In genomic region chr19:953501-954271, GRCh38 we compare ENCODE assay signal across 1 cellular context.
A peak's percentile ranks its signal among the peaks of the same experiment; 100 is the strongest.
TF ChIP-seq lines count a peak whose summit lies in the region.

No MANE protein-coding gene starts in this region.

TF ChIP-seq in K562, 482 proteins besides CTCF, POLR2A, EP300 and RAD21:
- no peak for TF ChIP-seq USF1 (CRISPR knock-in tag; IDR thresholded peaks at IDR 0.05)
- TF ChIP-seq ZFX (CRISPR knock-in tag; IDR thresholded peaks at IDR 0.05): 0 out of 2 replicates have a peak, but pooled peaks have one; percentile 23
- TF ChIP-seq KDM2B (CRISPR knock-in tag; IDR thresholded peaks at IDR 0.05): no peak
- peak; percentile 43 for TF ChIP-seq RBBP5 (IDR thresholded peaks at IDR 0.05; ENCODE audit: borderline replicate concordance, insufficient read depth, low read length, poor library complexity, severe bottlenecking)
- TF ChIP-seq PCBP1 (IDR thresholded peaks at IDR 0.05; ENCODE audit: low read depth, low read length, poor library complexity, severe bottlenecking): peak; percentile 9
- peak; percentile 3; the same call in 1 of the 2 replicates for TF ChIP-seq ZBTB7A (IDR thresholded peaks at IDR 0.05; ENCODE audit: borderline replicate concordance, control insufficient read depth, low read depth, low read length)
- TF ChIP-seq SMARCA4 (IDR thresholded peaks at IDR 0.05): 0 out of 2 replicates have a peak, but pooled peaks have one; percentile 8
- TF ChIP-seq TRIM25 (IDR thresholded peaks at IDR 0.05; ENCODE audit: borderline replicate concordance): no peak
- peak; percentile 34; the same call in 1 of the 2 replicates for TF ChIP-seq L3MBTL2 (IDR thresholded peaks at IDR 0.05)
- no peak for TF ChIP-seq PTTG1 (tag; IDR thresholded peaks at IDR 0.05; ENCODE audit: low read depth)
- TF ChIP-seq MAX (CRISPR knock-in tag; IDR thresholded peaks at IDR 0.05): no peak
- no peak for TF ChIP-seq TOE1 (IDR thresholded peaks at IDR 0.05; ENCODE audit: borderline replicate concordance)
- TF ChIP-seq TOE1 (CRISPR knock-in tag; IDR thresholded peaks at IDR 0.05; ENCODE audit: borderline replicate concordance, low read depth): no peak
- no peak for TF ChIP-seq SMARCB1 (IDR thresholded peaks at IDR 0.05; ENCODE audit: insufficient read length, low read depth)
- 0 out of 2 replicates have a peak, but pooled peaks have one; percentile 13 for TF ChIP-seq MGA (IDR thresholded peaks at IDR 0.05)
- peak; percentile 57; the same call in 1 of the 2 replicates for TF ChIP-seq VEZF1 (CRISPR knock-in tag; IDR thresholded peaks at IDR 0.05)
- TF ChIP-seq TEAD4 (IDR thresholded peaks at IDR 0.05; ENCODE audit: low read length): 0 out of 2 replicates have a peak, but pooled peaks have one; percentile 12
- no peak for TF ChIP-seq TEAD4 (CRISPR knock-in tag; IDR thresholded peaks at IDR 0.05; ENCODE audit: borderline replicate concordance)
- no peak for TF ChIP-seq CHCHD3 (CRISPR knock-in tag; IDR thresholded peaks at IDR 0.05)
- TF ChIP-seq ETV5 (CRISPR knock-in tag; IDR thresholded peaks at IDR 0.05; ENCODE audit: low read depth): 0 out of 2 replicates have a peak, but pooled peaks have one; percentile 26
- peak; percentile 58 for TF ChIP-seq RBM22 (IDR thresholded peaks at IDR 0.05; ENCODE audit: low read depth, low read length, poor library complexity, severe bottlenecking)
- peak in 1 of 2 experiments; percentile 71 for TF ChIP-seq E2F6 (IDR thresholded peaks at IDR 0.05; ENCODE audit: borderline replicate concordance in 1 of 2, extremely low read depth in 1 of 2, insufficient read depth in 1 of 2, insufficient read length in 1 of 2, low read depth in 1 of 2, low read length in 1 of 2, poor library complexity in 1 of 2, severe bottlenecking in 1 of 2)
- TF ChIP-seq TEAD1 (CRISPR knock-in tag; IDR thresholded peaks at IDR 0.05): 0 out of 4 replicates have a peak, but pooled peaks of 1 of the 2 experiments have one; percentile 40
- peak; percentile 45; the same call in 1 of the 2 replicates for TF ChIP-seq ZNF12 (CRISPR knock-in tag; IDR thresholded peaks at IDR 0.05)
- no peak; the same call in 1 of the 2 replicates for TF ChIP-seq POLR2G (IDR thresholded peaks at IDR 0.05; ENCODE audit: low read depth, low read length)
- no peak for TF ChIP-seq HINFP (tag; conservative IDR thresholded peaks at IDR 0.05; ENCODE audit: low read depth)
- no peak for TF ChIP-seq ZNF830 (CRISPR knock-in tag; IDR thresholded peaks at IDR 0.05)
TF ChIP-seq in K562: peak in this region for 14.
